9 cellular contexts compared by ENCODE assay signal in genomic region chr10:93815304-93816091, GRCh38.
DNase-seq lines count a peak whose midpoint lies in the region; ATAC-seq and TF ChIP-seq lines count a peak whose summit lies in the region.
"Had no signal": no experiment of that assay in that cellular context is flagged by ENCODE, and none has a peak within 500 bp of the region (broad histone marks: within the 10 kb centered on the region; RNA-seq: fewer than 3 reads in every experiment).

No MANE protein-coding gene starts in this region.

- no peak overlapping the region for H3K4me3 ChIP-seq in NB4 (ENCODE audit: low read depth, low read length)
- H3K4me3 ChIP-seq in choroid plexus epithelial cell (ENCODE audit: low read depth, low read length), result no peak overlapping the region
- H3K4me3 ChIP-seq in neuron (ENCODE audit: low read length), result peak overlapping the region; percentile 33

- ATAC-seq in GM19455 (IDR thresholded peaks at IDR 0.05; ENCODE audit: unreplicated experiment), result no peak

- H3K27me3 ChIP-seq in neuron (ENCODE audit: insufficient read depth, low read length), result no peaks in the 10 kb centered on the region
- H3K27me3 ChIP-seq: adrenal gland had no signal

- no peaks in the 10 kb centered on the region for H3K9me3 ChIP-seq in neuron (ENCODE audit: low read length)
- H3K9me3 ChIP-seq: adrenal gland had no signal

- no peak for TF ChIP-seq POLR2A in NB4 (IDR thresholded peaks at IDR 0.05; ENCODE audit: extremely low read depth, insufficient read length)

- peak overlapping the region; percentile 89 for H2AFZ ChIP-seq in neuron (ENCODE audit: low read depth, low read length)

- TF ChIP-seq CTCF in NB4 (IDR thresholded peaks at IDR 0.05; ENCODE audit: low read depth, low read length) (peak; percentile 2), choroid plexus epithelial cell (conservative IDR thresholded peaks at IDR 0.05; ENCODE audit: low read depth, low read length) (no peak)

- no peaks in the 10 kb centered on the region for H3K36me3 ChIP-seq in neuron (ENCODE audit: insufficient read depth, low read length)
- H3K36me3 ChIP-seq: adrenal gland had no signal

- H3K4me1 ChIP-seq in neuron (ENCODE audit: insufficient read depth, low read length), result peaks cover 14% of the 10 kb centered on the region
- H3K4me1 ChIP-seq: adrenal gland had no signal

- DNase-seq in ELF-1 (ENCODE audit: low read depth, low spot score) (peak; percentile 54), NB4 (ENCODE audit: low read depth) (peak; percentile 46), choroid plexus epithelial cell (ENCODE audit: low read depth) (peak; percentile 5), kidney tubule cell (ENCODE audit: low spot score) (no peak), LoVo (ENCODE audit: low spot score) (no peak)
- DNase-seq in activated CD8-positive, alpha-beta memory T cell treated with anti-CD3 and anti-CD28 coated beads for 24 hours, result no peak

Comparison
In these comparisons a context has a peak if more than half of its experiments do, and no peak if none do; other contexts are left out.
1. DNase-seq: peak in ELF-1 (single experiment), NB4 (single experiment) and choroid plexus epithelial cell (single experiment); none in kidney tubule cell (single experiment), activated CD8-positive, alpha-beta memory T cell treated with anti-CD3 and anti-CD28 coated beads for 24 hours (single experiment) and LoVo (single experiment).